Comparison of ENCODE assay signal across 13 cellular contexts in genomic region chr6:6737666-6738065, GRCh38.
DNase-seq lines count a peak whose midpoint lies in the region; ATAC-seq and TF ChIP-seq lines count a peak whose summit lies in the region.
"Had no signal": no experiment of that assay in that cellular context is flagged by ENCODE, and none has a peak within 500 bp of the region (broad histone marks: within the 10 kb centered on the region; RNA-seq: fewer than 3 reads in every experiment).

No MANE protein-coding gene starts in this region.

- DNase-seq in BE2C: no peak
- no peak for DNase-seq in lower lobe of right lung
- no peak for DNase-seq in OCI-M1 (lab: John Stamatoyannopoulos, UW)
- no peak for DNase-seq in activated CD8-positive, alpha-beta memory T cell treated with anti-CD3 and anti-CD28 coated beads, Interleukin-2, amount 50 U/mL, for 4 hours
- DNase-seq: activated CD8-positive, alpha-beta T cell treated with anti-CD3 and anti-CD28 coated beads for 36 hours; dermis blood vessel endothelial cell; GOT3 had no signal

- peak overlapping the region; percentile 50 for H3K4me3 ChIP-seq in BE2C (ENCODE audit: low read depth, low read length)
- H3K4me3 ChIP-seq in lower lobe of right lung: peak overlapping the region; percentile 38
- H3K4me3 ChIP-seq in skeletal muscle tissue (ENCODE audit: low read length in 3 of 3): peak overlapping the region; percentile 73 to 86 (median 85)

- no peak overlapping the region for H3K4me3 Mint-ChIP-seq in dendritic cell treated with granulocyte-macrophage colony-stimulating factor and Interleukin-4, amounts not matched to agents 40 ng/mL and 50 ng/mL, for 4 days
- H3K4me3 Mint-ChIP-seq: activated CD8-positive, alpha-beta T cell treated with anti-CD3 and anti-CD28 coated beads for 36 hours had no signal

- H3K36me3 ChIP-seq in BE2C (no peaks in the 10 kb centered on the region), lower lobe of right lung (no peaks in the 10 kb centered on the region), skeletal muscle tissue (ENCODE audit: control insufficient read depth in 3 of 3, insufficient read depth in 3 of 3, low read length in 3 of 3) (no peaks in the 10 kb centered on the region)
- H3K36me3 ChIP-seq: upper lobe of left lung had no signal

- intact Hi-C loops in dendritic cell treated with granulocyte-macrophage colony-stimulating factor and Interleukin-4, amounts not matched to agents 40 ng/mL and 50 ng/mL, for 4 days (cut with micrococcal nuclease): no loop called here
- intact Hi-C loops in lower lobe of right lung (cut with DNase I): no loop called here

- H3K9ac ChIP-seq in skeletal muscle tissue (ENCODE audit: low read depth in 1 of 3, low read length in 3 of 3): peak overlapping the region; percentile 23 to 74 (median 54)

- H3K27me3 Mint-ChIP-seq in dendritic cell treated with granulocyte-macrophage colony-stimulating factor and Interleukin-4, amounts not matched to agents 40 ng/mL and 50 ng/mL, for 4 days: no peaks in the 10 kb centered on the region

- TF ChIP-seq CTCF in BE2C (IDR thresholded peaks at IDR 0.05; ENCODE audit: low read depth, low read length) (no peak), lower lobe of right lung (IDR thresholded peaks at IDR 0.05) (no peak)

- H3K9me3 Mint-ChIP-seq in dendritic cell treated with granulocyte-macrophage colony-stimulating factor and Interleukin-4, amounts not matched to agents 40 ng/mL and 50 ng/mL, for 4 days: no peaks in the 10 kb centered on the region
- H3K9me3 Mint-ChIP-seq: activated CD8-positive, alpha-beta T cell treated with anti-CD3 and anti-CD28 coated beads for 36 hours; activated T-helper 2 cell treated with anti-CD3 and anti-CD28 coated beads, Interferon-gamma antibody, Interleukin-2, Interleukin-4, amounts not matched to agents 10 μg/mL and 5 μg/mL and 100 μg/mL, durations not matched to agents 14 hours and 24 hours and 36 hours had no signal

- H3K9me3 ChIP-seq in BE2C (no peaks in the 10 kb centered on the region), lower lobe of right lung (no peaks in the 10 kb centered on the region), skeletal muscle tissue (ENCODE audit: control insufficient read depth in 3 of 3, low read length in 3 of 3) (no peaks in the 10 kb centered on the region)
- H3K9me3 ChIP-seq: upper lobe of left lung had no signal

- no peaks in the 10 kb centered on the region for H3K27me3 ChIP-seq in BE2C
- no peaks in the 10 kb centered on the region for H3K27me3 ChIP-seq in lower lobe of right lung (ENCODE audit: low read depth)
- H3K27me3 ChIP-seq in skeletal muscle tissue (ENCODE audit: control insufficient read depth in 3 of 3, insufficient read depth in 3 of 3, low read length in 3 of 3): no peaks in the 10 kb centered on the region
- H3K27me3 ChIP-seq: upper lobe of left lung had no signal

- H3K27ac ChIP-seq in lower lobe of right lung (no peak overlapping the region), skeletal muscle tissue (ENCODE audit: low read depth, low read length) (peak overlapping the region; percentile 75)

- H3K36me3 Mint-ChIP-seq in dendritic cell treated with granulocyte-macrophage colony-stimulating factor and Interleukin-4, amounts not matched to agents 40 ng/mL and 50 ng/mL, for 4 days (ENCODE audit: low read depth): peaks cover 97% of the 10 kb centered on the region

- H3K4me1 ChIP-seq in BE2C (peaks cover 2% of the 10 kb centered on the region; the same call in 1 of the 2 replicates), lower lobe of right lung (peaks cover 8% of the 10 kb centered on the region), skeletal muscle tissue (ENCODE audit: control insufficient read depth in 3 of 3, insufficient read depth in 3 of 3, low read length in 3 of 3) (peaks cover 18 to 45% (median 25%) of the 10 kb centered on the region in 3 donors)

- ATAC-seq in lower lobe of right lung (no peak), GM18502 (IDR thresholded peaks at IDR 0.05; ENCODE audit: poor library complexity, unreplicated experiment) (no peak), HG03108 (IDR thresholded peaks at IDR 0.05; ENCODE audit: unreplicated experiment) (no peak)

- peaks cover 69% of the 10 kb centered on the region for H3K4me1 Mint-ChIP-seq in dendritic cell treated with granulocyte-macrophage colony-stimulating factor and Interleukin-4, amounts not matched to agents 40 ng/mL and 50 ng/mL, for 4 days (ENCODE audit: low read depth)

- H3K27ac Mint-ChIP-seq in dendritic cell treated with granulocyte-macrophage colony-stimulating factor and Interleukin-4, amounts not matched to agents 40 ng/mL and 50 ng/mL, for 4 days: peak overlapping the region; percentile 40
- H3K27ac Mint-ChIP-seq: activated CD8-positive, alpha-beta T cell treated with anti-CD3 and anti-CD28 coated beads for 36 hours; activated T-helper 2 cell treated with anti-CD3 and anti-CD28 coated beads, Interferon-gamma antibody, Interleukin-2, Interleukin-4, amounts not matched to agents 10 μg/mL and 5 μg/mL and 100 μg/mL, durations not matched to agents 14 hours and 24 hours and 36 hours had no signal
